ENCODE assay signal across 1 cellular context in genomic region chr11:8722809-8723208, GRCh38.
TF ChIP-seq lines count a peak whose summit lies in the region.

No MANE protein-coding gene starts in this region.

TF ChIP-seq in IMR-90, 13 proteins besides CTCF, POLR2A, EP300 and RAD21 (continued from another document):
- TF ChIP-seq RFX5 (IDR thresholded peaks at IDR 0.05; ENCODE audit: low read depth, low read length) (no peak), MAZ (IDR thresholded peaks at IDR 0.05; ENCODE audit: borderline replicate concordance, low read depth, low read length) (no peak), BHLHE40 (IDR thresholded peaks at IDR 0.05; ENCODE audit: low read depth, low read length) (no peak), CEBPB (IDR thresholded peaks at IDR 0.05; ENCODE audit: low read depth, low read length) (no peak)
TF ChIP-seq in IMR-90: peak in this region for 0.
